27 cellular contexts compared by ENCODE assay signal in genomic region chr12:21713138-21713537, GRCh38. TPM values are rescaled to one million over a fixed set of nuclear protein-coding genes. Genes with fewer than 3 reads are reported as not detected.
DNase-seq lines count a peak whose midpoint lies in the region; ATAC-seq, FAIRE-seq and TF ChIP-seq lines count a peak whose summit lies in the region.
"Had no signal": no experiment of that assay in that cellular context is flagged by ENCODE, and none has a peak within 500 bp of the region (broad histone marks: within the 10 kb centered on the region; RNA-seq: fewer than 3 reads in every experiment).

No MANE protein-coding gene starts in this region.

- no peak overlapping the region for H3K9ac ChIP-seq in K562 (ENCODE audit: insufficient read depth in 1 of 2, low read depth in 2 of 2, low read length in 2 of 2)
- H3K9ac ChIP-seq: BLaER1 had no signal

- intact Hi-C loops in left ventricle myocardium inferior (cut with micrococcal nuclease), result no loop called here
- intact Hi-C loops in heart left ventricle (cut with DNase I), result loop anchor here in 3 of 10 donors (5.0 to 10.0 kb wide), 2 partner anchors 49 to 112 kb away; no protein-coding TSS in a partner anchor
- intact Hi-C loops in K562 (cut with micrococcal nuclease), result no loop called here

- in situ Hi-C loops in K562 (cut with MboI), result no loop called here

- WGBS in heart left ventricle, 4 donors, result 77 to 92% (median 88%) methylated on average over 1 of the region's 1 CpG
- WGBS in A549 (ENCODE audit: missing lambda C conversion rate), result 40% methylated on average over 1 of the region's 1 CpG
- 10% methylated on average over 1 of the region's 1 CpG for WGBS in K562 (ENCODE audit: insufficient coverage, low coverage, missing lambda C conversion rate)
- 69 to 77% methylated on average over 1 of the region's 1 CpG for WGBS in gastroesophageal sphincter (ENCODE audit: low coverage in 1 of 2), 2 donors

- H3K27me3 ChIP-seq in left ventricle myocardium inferior (ENCODE audit: low read depth) (no peaks in the 10 kb centered on the region), heart left ventricle (no peaks in the 10 kb centered on the region), K562 (ENCODE audit: control insufficient read depth in 2 of 2, insufficient read depth in 2 of 2, low read length in 2 of 2) (no peaks in the 10 kb centered on the region), gastroesophageal sphincter (no peaks in the 10 kb centered on the region)
- H3K27me3 ChIP-seq: BE2C, BLaER1 had no signal

- no peaks in the 10 kb centered on the region for H4K20me1 ChIP-seq in K562 (replicated peaks; ENCODE audit: control insufficient read depth, insufficient read depth, low read length)
- H4K20me1 ChIP-seq: BLaER1 had no signal

- H3K36me3 ChIP-seq in left ventricle myocardium inferior (no peaks in the 10 kb centered on the region), heart left ventricle (no peaks in the 10 kb centered on the region), K562 (ENCODE audit: control insufficient read depth, insufficient read depth, low read length) (no peaks in the 10 kb centered on the region), gastroesophageal sphincter (no peaks in the 10 kb centered on the region)
- H3K36me3 ChIP-seq: BE2C, BLaER1 had no signal

- no peak overlapping the region for H3K4me3 ChIP-seq in left ventricle myocardium inferior
- no peak overlapping the region for H3K4me3 ChIP-seq in heart left ventricle
- H3K4me3 ChIP-seq in A549, result no peak overlapping the region
- H3K4me3 ChIP-seq in K562, result no peak overlapping the region
- no peak overlapping the region for H3K4me3 ChIP-seq in gastroesophageal sphincter
- H3K4me3 ChIP-seq: BLaER1, GM12878 had no signal

- TF ChIP-seq POLR2A in heart left ventricle (IDR thresholded peaks at IDR 0.05) (no peak), A549 (IDR thresholded peaks at IDR 0.05; ENCODE audit: low read length) (no peak), K562 (conservative IDR thresholded peaks at IDR 0.05) (no peak), gastroesophageal sphincter (IDR thresholded peaks at IDR 0.05) (no peak)

- no peaks in the 10 kb centered on the region for H3K79me2 ChIP-seq in K562 (ENCODE audit: control insufficient read depth, insufficient read depth, low read length)

- peaks cover 33% of the 10 kb centered on the region for H3K4me1 ChIP-seq in left ventricle myocardium inferior
- peaks cover 0 to 27% (median 10%) of the 10 kb centered on the region in 12 donors for H3K4me1 ChIP-seq in heart left ventricle
- no peaks in the 10 kb centered on the region for H3K4me1 ChIP-seq in A549
- no peaks in the 10 kb centered on the region for H3K4me1 ChIP-seq in K562 (replicated peaks in 1 of 2; ENCODE audit: control insufficient read depth in 2 of 2, insufficient read depth in 2 of 2, low read length in 2 of 2)
- H3K4me1 ChIP-seq in gastroesophageal sphincter, result peaks cover 5 to 25% (median 5%) of the 10 kb centered on the region in 3 donors
- H3K4me1 ChIP-seq: BLaER1 had no signal

- BruUV-seq in K562 (replicated peaks; lab: Mats Ljungman, UMichigan), result no TSS peak

- TF ChIP-seq CTCF in left ventricle myocardium inferior (IDR thresholded peaks at IDR 0.05; ENCODE audit: borderline replicate concordance) (no peak), heart left ventricle (IDR thresholded peaks at IDR 0.05) (no peak), A549 (IDR thresholded peaks at IDR 0.05) (no peak), K562 (IDR thresholded peaks at IDR 0.05 in 2 of 3, conservative IDR thresholded peaks at IDR 0.05 in 1 of 3; ENCODE audit: insufficient read depth in 2 of 3, low read depth in 1 of 3, low read length in 3 of 3) (no peak), gastroesophageal sphincter (IDR thresholded peaks at IDR 0.05) (no peak)

- H3K27ac ChIP-seq in left ventricle myocardium inferior (replicated peaks) (peak overlapping the region; percentile 60), heart left ventricle (peak overlapping the region in 6 of 12 donors; percentile 7 to 63 (median 17)), A549 (no peak overlapping the region), K562 (ENCODE audit: extremely low read depth, low read depth, low read length) (no peak overlapping the region), gastroesophageal sphincter (no peak overlapping the region)
- H3K27ac ChIP-seq: 22Rv1, BLaER1 had no signal

- FAIRE-seq in A549 (lab: Jason Lieb, UNC) (no peak), K562 (lab: Jason Lieb, UNC) (no peak), islet of Langerhans (lab: Jason Lieb, UNC) (peak; percentile 5)
- FAIRE-seq: GM12878, GM12892, GM18507 had no signal

- CTCF ChIA-PET in A549 (lab: Yijun Ruan, JAX), result no interaction called here
- CTCF ChIA-PET in K562 (lab: Yijun Ruan, JAX; ENCODE audit: low intra/inter-chr PET ratio), result no interaction called here

- H3K9me1 ChIP-seq in K562 (ENCODE audit: control insufficient read depth, insufficient read depth, low read length), result no peaks in the 10 kb centered on the region

- H2AFZ ChIP-seq in K562 (ENCODE audit: low read depth, low read length), result no peak overlapping the region

- no peak for TF ChIP-seq RAD21 in A549 (conservative IDR thresholded peaks at IDR 0.05 in 1 of 2, IDR thresholded peaks at IDR 0.05 in 1 of 2)
- no peak for TF ChIP-seq RAD21 in K562 (CRISPR knock-in tag; conservative IDR thresholded peaks at IDR 0.05 in 1 of 2, IDR thresholded peaks at IDR 0.05 in 1 of 2)

- no peaks in the 10 kb centered on the region for H3K9me3 ChIP-seq in left ventricle myocardium inferior (replicated peaks)
- no peaks in the 10 kb centered on the region for H3K9me3 ChIP-seq in heart left ventricle
- no peaks in the 10 kb centered on the region for H3K9me3 ChIP-seq in A549
- no peaks in the 10 kb centered on the region for H3K9me3 ChIP-seq in K562 (replicated peaks; ENCODE audit: control insufficient read depth, insufficient read depth, low read depth, low read length)
- H3K9me3 ChIP-seq in gastroesophageal sphincter, result no peaks in the 10 kb centered on the region
- H3K9me3 ChIP-seq: BE2C, BLaER1 had no signal

- no peak for ATAC-seq in heart left ventricle
- ATAC-seq in A549, result no peak
- no peak for ATAC-seq in K562
- no peak for ATAC-seq in gastroesophageal sphincter
- ATAC-seq: GM12878 had no signal

- H3K4me2 ChIP-seq in A549, result no peak overlapping the region
- H3K4me2 ChIP-seq in K562 (ENCODE audit: insufficient read depth, low read length), result no peak overlapping the region
- H3K4me2 ChIP-seq: BLaER1 had no signal

- POLR2A ChIA-PET in A549 (lab: Yijun Ruan, JAX) (no interaction called here), K562 (lab: Yijun Ruan, JAX) (no interaction called here)

- TF ChIP-seq EP300 in A549 (IDR thresholded peaks at IDR 0.05), result no peak
- no peak for TF ChIP-seq EP300 in K562 (IDR thresholded peaks at IDR 0.05; ENCODE audit: low read length)
- TF ChIP-seq EP300 in gastroesophageal sphincter (IDR thresholded peaks at IDR 0.05), result no peak

- DNase-seq in left ventricle myocardium inferior (no peak), heart left ventricle (no peak), A549 (ENCODE audit: low read depth in 1 of 2, low spot score in 1 of 2) (no peak), K562 (ENCODE audit: extremely low read depth in 1 of 4, low spot score in 3 of 4) (no peak), NCI-H1417 treated with DMSO at 0.1 percent for 48 hours (lab: John Stamatoyannopoulos, UW) (no peak), NCI-H2196 treated with DMSO at 0.1 percent for 48 hours (lab: John Stamatoyannopoulos, UW; ENCODE audit: unreplicated experiment) (no peak)
- DNase-seq: ACHN; BE2C; C1 segment of cervical spinal cord; CD4-positive, alpha-beta memory T cell; CD4-positive, CD25-positive, alpha-beta regulatory T cell; CD8-positive, alpha-beta memory T cell; COR-L47; DMS 273 treated with DMSO at 0.1 percent for 48 hours; DMS153; DMS53; DMS79; DND-41; EL; GDM1 had no signal

TF ChIP-seq in A549, 52 proteins besides CTCF, POLR2A, EP300 and RAD21 (continues in another document):
- TF ChIP-seq SMC3 (IDR thresholded peaks at IDR 0.05), result no peak
- no peak for TF ChIP-seq CEBPB (IDR thresholded peaks at IDR 0.05)
- no peak for TF ChIP-seq RCOR1 (IDR thresholded peaks at IDR 0.05; ENCODE audit: low read depth, low read length)

TF ChIP-seq in K562, 482 proteins besides CTCF, POLR2A, EP300 and RAD21 (continues in another document):
- TF ChIP-seq MAFK (IDR thresholded peaks at IDR 0.05; ENCODE audit: low read length) (peak; percentile 69; the same call in 1 of the 2 replicates), MAFF (IDR thresholded peaks at IDR 0.05; ENCODE audit: low read length) (peak; percentile 76)

RNA-seq across cellular contexts. Expression of gene LDHB, which starts 55.5 kb away (rescaled TPM):
- 2,441 TPM for total RNA-seq in left ventricle myocardium inferior
- total RNA-seq in heart left ventricle, result 1,000 to 10,000 TPM; 1,099 to 3,071 (median 2,267) TPM
- polyA plus RNA-seq in heart left ventricle, result 1,000 to 10,000 TPM; 1,100 to 2,070 TPM
- polyA plus RNA-seq in A549 (2011; rRNA removed), result 1,881 and 2,260 TPM in 2 replicates
- 882 and 1,113 TPM in 2 replicates for polyA plus RNA-seq in A549 (2012; cell fraction: cytosol; rRNA removed)
- 378 and 581 TPM in 2 replicates for polyA plus RNA-seq in A549 (2012; cell fraction: nucleus; rRNA removed)
- 1,745 to 1,852 TPM (median 1,788 TPM) in 3 replicates for polyA plus RNA-seq in A549 (2017; fragmentation: RNase III; extraction: RNeasy Plus Mini Kit Qiagen cat#74134 plus additional on column Dnase treatment)
- 554 and 593 TPM in 2 replicates for polyA minus RNA-seq in A549 (2011; rRNA and poly(A)+ RNA removed)
- total RNA-seq in K562 (2011; cell fraction: chromatin; rRNA removed; ENCODE audit: low replicate concordance), result 74.2 and 159 TPM in 2 replicates
- total RNA-seq in K562 (2011; cell fraction: nucleolus; rRNA removed), result 72.0 and 82.6 TPM in 2 replicates
- 129 and 165 TPM in 2 replicates for total RNA-seq in K562 (2011; cell fraction: nucleoplasm; rRNA removed)
- total RNA-seq in K562 (2014; rRNA removed), result 710 and 743 TPM in 2 replicates
- total RNA-seq in K562 (2014; rRNA removed; fragmentation: Illumina TruSeq; extraction: Trizol), result 1,339 and 1,452 TPM in 2 replicates
- total RNA-seq in K562 (2015; rRNA removed; fragmentation: Illumina TruSeq; extraction: Trizol), result 871 and 888 TPM in 2 replicates
- 919 and 939 TPM in 2 replicates for total RNA-seq in K562 (2021)
- polyA plus RNA-seq in K562 (2011; rRNA removed), result 993 and 1,477 TPM in 2 replicates
- 303 and 725 TPM in 2 replicates for polyA plus RNA-seq in K562 (2011; cell fraction: cytosol; rRNA removed)
- polyA plus RNA-seq in K562 (2011; cell fraction: nucleus; rRNA removed), result 114 and 246 TPM in 2 replicates
- polyA plus RNA-seq in K562 (2012), result 674 and 1,073 TPM in 2 replicates
- 968 and 1,051 TPM in 2 replicates for polyA plus RNA-seq in K562 (2014; fragmentation: Illumina TruSeq; extraction: Trizol)
- polyA plus RNA-seq in K562 (2014; fragmentation: Nextera tagmentation; extraction: Ambion mirVana), result 1,000 to 10,000 TPM; 2,666 to 2,680 TPM
- 875 and 947 TPM in 2 replicates for polyA plus RNA-seq in K562 (2014; rRNA removed)
- polyA minus RNA-seq in K562 (2011; rRNA and poly(A)+ RNA removed), result 1,250 and 1,470 TPM in 2 replicates
- polyA minus RNA-seq in K562 (2011; cell fraction: cytosol; rRNA and poly(A)+ RNA removed), result 267 and 360 TPM in 2 replicates
- polyA minus RNA-seq in K562 (2011; cell fraction: nucleus; rRNA and poly(A)+ RNA removed), result 66.6 and 146 TPM in 2 replicates
- total RNA-seq in gastroesophageal sphincter, result 100 to 1,000 TPM; 384 to 506 (median 452) TPM
